In genomic region chr20:57628651-57629308, GRCh38 we compare ENCODE assay signal across 10 cellular contexts. TPM values are rescaled to one million over a fixed set of nuclear protein-coding genes. Genes with fewer than 3 reads are reported as not detected.
DNase-seq lines count a peak whose midpoint lies in the region; ATAC-seq, FAIRE-seq and TF ChIP-seq lines count a peak whose summit lies in the region.
"Not testable (repeated sequence)": the region's sequence is repeated elsewhere in the genome, so short reads cannot be mapped to it uniquely, and the experiment has no call there.
"Had no signal": no experiment of that assay in that cellular context is flagged by ENCODE, and none has a peak within 500 bp of the region (broad histone marks: within the 10 kb centered on the region; RNA-seq: fewer than 3 reads in every experiment).

No MANE protein-coding gene starts in this region.

- H3K4me1 Mint-ChIP-seq in T-helper 1 cell treated with Interleukin-12 subunit alpha and Interleukin-12 subunit beta and Interleukin-4 antibody, amounts not matched to agents 30 μg/mL and 1 μg/mL, for 36 hours (ENCODE audit: low read depth): peaks cover 36% of the 10 kb centered on the region
- peaks cover 50% of the 10 kb centered on the region for H3K4me1 Mint-ChIP-seq in activated naive CD4-positive, alpha-beta T cell treated with anti-CD3 and anti-CD28 coated beads for 36 hours (ENCODE audit: low read depth)
- H3K4me1 Mint-ChIP-seq in stimulated activated naive B cell treated with anti-CD40 and anti-IgM and Interleukin-4, amounts not matched to agents 10 μg/mL and 1 μg/mL and 100 μg/mL, for 72 hours: peaks cover 20 to 30% of the 10 kb centered on the region in 2 donors

- not testable (repeated sequence) for H4K20me1 ChIP-seq in DOHH2 (ENCODE audit: control insufficient read depth, insufficient read depth, low read depth, low read length)

- H3K9me3 Mint-ChIP-seq in T-helper 1 cell treated with Interleukin-12 subunit alpha and Interleukin-12 subunit beta and Interleukin-4 antibody, amounts not matched to agents 30 μg/mL and 1 μg/mL, for 36 hours: peaks cover 27% of the 10 kb centered on the region
- H3K9me3 Mint-ChIP-seq in activated naive CD4-positive, alpha-beta T cell treated with anti-CD3 and anti-CD28 coated beads for 36 hours: peaks cover 14% of the 10 kb centered on the region
- peaks cover 11 to 13% of the 10 kb centered on the region in 2 donors for H3K9me3 Mint-ChIP-seq in stimulated activated naive B cell treated with anti-CD40 and anti-IgM and Interleukin-4, amounts not matched to agents 10 μg/mL and 1 μg/mL and 100 μg/mL, for 72 hours

- FAIRE-seq in kidney (lab: Jason Lieb, UNC): not testable (repeated sequence)

- H3K27me3 ChIP-seq in DOHH2 (ENCODE audit: control insufficient read depth, low read length) (peaks cover 53% of the 10 kb centered on the region), neutrophil (peaks cover 14% of the 10 kb centered on the region)
- not testable (repeated sequence) for H3K27me3 ChIP-seq in dorsolateral prefrontal cortex, vagina

- not testable (repeated sequence) for TF ChIP-seq CTCF in DOHH2 (IDR thresholded peaks at IDR 0.05; ENCODE audit: low read depth, low read length, poor library complexity, severe bottlenecking); dorsolateral prefrontal cortex (IDR thresholded peaks at IDR 0.05 in 54 of 56, conservative IDR thresholded peaks at IDR 0.05 in 2 of 56; ENCODE audit: low read depth in 1 of 56, partially characterized antibody in 56 of 56); kidney (IDR thresholded peaks at IDR 0.05; ENCODE audit: borderline replicate concordance, extremely low read depth, insufficient read depth); neutrophil (IDR thresholded peaks at IDR 0.05); vagina (IDR thresholded peaks at IDR 0.05)

- peak overlapping the region; percentile 83 for H3K27ac ChIP-seq in DOHH2 (ENCODE audit: low read depth, low read length)
- H3K27ac ChIP-seq in dorsolateral prefrontal cortex: peak overlapping the region in 36 of 59 donors; percentile 4 to 72 (median 36)
- peak overlapping the region in 1 of 2 donors; percentile 48 for H3K27ac ChIP-seq in kidney (ENCODE audit: low read depth in 2 of 2, low read length in 2 of 2)
- H3K27ac ChIP-seq in neutrophil: peak overlapping the region; percentile 97
- peak overlapping the region; percentile 74 for H3K27ac ChIP-seq in vagina

- peaks cover 17% of the 10 kb centered on the region for H3K36me3 Mint-ChIP-seq in T-helper 1 cell treated with Interleukin-12 subunit alpha and Interleukin-12 subunit beta and Interleukin-4 antibody, amounts not matched to agents 30 μg/mL and 1 μg/mL, for 36 hours (ENCODE audit: low read depth)
- H3K36me3 Mint-ChIP-seq in activated naive CD4-positive, alpha-beta T cell treated with anti-CD3 and anti-CD28 coated beads for 36 hours (ENCODE audit: low read depth): peaks cover 27% of the 10 kb centered on the region
- H3K36me3 Mint-ChIP-seq in stimulated activated naive B cell treated with anti-CD40 and anti-IgM and Interleukin-4, amounts not matched to agents 10 μg/mL and 1 μg/mL and 100 μg/mL, for 72 hours: peaks cover 11 to 33% of the 10 kb centered on the region in 2 donors

- TF ChIP-seq POLR2A in vagina (IDR thresholded peaks at IDR 0.05): not testable (repeated sequence)

- H3K9me2 ChIP-seq in DOHH2 (replicated peaks; ENCODE audit: control insufficient read depth, low read length): not testable (repeated sequence)

- peak; percentile 49 for DNase-seq in activated naive CD4-positive, alpha-beta T cell treated with anti-CD3 and anti-CD28 coated beads for 36 hours
- DNase-seq in dorsolateral prefrontal cortex (peak in 1 of 10 donors; percentile 10), kidney (peak; percentile 75), vagina (ENCODE audit: extremely low spot score in 2 of 2) (peak in 1 of 2 donors; percentile 69)
- DNase-seq in stimulated activated naive B cell treated with anti-CD40 and anti-IgM and Interleukin-4, amounts not matched to agents 10 μg/mL and 1 μg/mL and 100 μg/mL, for 72 hours: not testable (repeated sequence)

- intact Hi-C loops in activated naive CD4-positive, alpha-beta T cell treated with anti-CD3 and anti-CD28 coated beads for 36 hours (cut with micrococcal nuclease): loop anchor here (1.0 to 10.0 kb wide), 5 partner anchors 9 to 1626 kb away; no protein-coding TSS in a partner anchor
- intact Hi-C loops in dorsolateral prefrontal cortex (cut with DNase I); kidney (cut with DNase I); vagina (cut with DNase I): not testable (repeated sequence)

- H3K9ac ChIP-seq in kidney (ENCODE audit: low read length in 2 of 2): not testable (repeated sequence)

- H3K27me3 Mint-ChIP-seq in T-helper 1 cell treated with Interleukin-12 subunit alpha and Interleukin-12 subunit beta and Interleukin-4 antibody, amounts not matched to agents 30 μg/mL and 1 μg/mL, for 36 hours (ENCODE audit: low read depth): peaks cover 53% of the 10 kb centered on the region
- not testable (repeated sequence) for H3K27me3 Mint-ChIP-seq in activated naive CD4-positive, alpha-beta T cell treated with anti-CD3 and anti-CD28 coated beads for 36 hours (ENCODE audit: low read depth)
- H3K27me3 Mint-ChIP-seq in stimulated activated naive B cell treated with anti-CD40 and anti-IgM and Interleukin-4, amounts not matched to agents 10 μg/mL and 1 μg/mL and 100 μg/mL, for 72 hours: peaks cover 8 to 15% of the 10 kb centered on the region in 2 donors

- H3K9me3 ChIP-seq in DOHH2 (ENCODE audit: control insufficient read depth, insufficient read depth, low read length): peaks cover 12% of the 10 kb centered on the region; the same call in 1 of the 2 replicates
- not testable (repeated sequence) for H3K9me3 ChIP-seq in kidney (ENCODE audit: control insufficient read depth in 1 of 2, low read length in 2 of 2); neutrophil; vagina

- H3K27ac Mint-ChIP-seq in T-helper 1 cell treated with Interleukin-12 subunit alpha and Interleukin-12 subunit beta and Interleukin-4 antibody, amounts not matched to agents 30 μg/mL and 1 μg/mL, for 36 hours: peak overlapping the region; percentile 99
- peak overlapping the region; percentile 99 for H3K27ac Mint-ChIP-seq in activated naive CD4-positive, alpha-beta T cell treated with anti-CD3 and anti-CD28 coated beads for 36 hours
- peak overlapping the region; percentile 94 for H3K27ac Mint-ChIP-seq in stimulated activated naive B cell treated with anti-CD40 and anti-IgM and Interleukin-4, amounts not matched to agents 10 μg/mL and 1 μg/mL and 100 μg/mL, for 72 hours

- peak overlapping the region; percentile 66 for H3K4me2 ChIP-seq in DOHH2 (ENCODE audit: low read length)

- peak overlapping the region; percentile 48 for H3K4me3 ChIP-seq in DOHH2 (ENCODE audit: low read length)
- peak overlapping the region in 1 of 59 donors; percentile 30 for H3K4me3 ChIP-seq in dorsolateral prefrontal cortex
- H3K4me3 ChIP-seq in kidney (ENCODE audit: low read length in 2 of 2); vagina: not testable (repeated sequence)
- peak overlapping the region; percentile 58 to 66 for H3K4me3 ChIP-seq in neutrophil (ENCODE audit: low read depth in 1 of 2, low read length in 1 of 2)

- not testable (repeated sequence) for H3K79me2 ChIP-seq in DOHH2 (ENCODE audit: control insufficient read depth, low read length)

- H3K36me3 ChIP-seq in DOHH2 (ENCODE audit: control insufficient read depth, low read length); kidney (ENCODE audit: control insufficient read depth in 1 of 2, insufficient read depth in 2 of 2, low read length in 2 of 2); neutrophil; vagina: not testable (repeated sequence)

- CTCF ChIA-PET in activated naive CD4-positive, alpha-beta T cell treated with anti-CD3 and anti-CD28 coated beads for 36 hours (lab: Charles Lee): interaction anchor here (0.7 to 3.1 kb wide), 8 partner anchors 8 to 194 kb away, joined by 3 to 32 read pairs (median 4); partner anchors contain the start of gene ZBP1

- H3K4me1 ChIP-seq in DOHH2 (ENCODE audit: control insufficient read depth, low read length): peaks cover 48% of the 10 kb centered on the region
- not testable (repeated sequence) for H3K4me1 ChIP-seq in kidney (ENCODE audit: control insufficient read depth in 1 of 2, insufficient read depth in 1 of 2, low read depth in 1 of 2, low read length in 2 of 2)
- peaks cover 38 to 44% of the 10 kb centered on the region in 2 experiments for H3K4me1 ChIP-seq in neutrophil (ENCODE audit: control insufficient read depth in 1 of 2, insufficient read depth in 1 of 2, low read depth in 1 of 2, low read length in 1 of 2)
- peaks cover 14% of the 10 kb centered on the region for H3K4me1 ChIP-seq in vagina

- H3F3A ChIP-seq in DOHH2 (ENCODE audit: control insufficient read depth, insufficient read depth): not testable (repeated sequence)

- not testable (repeated sequence) for ATAC-seq in stimulated activated naive B cell treated with anti-CD40 and anti-IgM and Interleukin-4, amounts not matched to agents 10 μg/mL and 1 μg/mL and 100 μg/mL, for 72 hours (replicated peaks)

- not testable (repeated sequence) for H3K4me3 Mint-ChIP-seq in T-helper 1 cell treated with Interleukin-12 subunit alpha and Interleukin-12 subunit beta and Interleukin-4 antibody, amounts not matched to agents 30 μg/mL and 1 μg/mL, for 36 hours
- H3K4me3 Mint-ChIP-seq in activated naive CD4-positive, alpha-beta T cell treated with anti-CD3 and anti-CD28 coated beads for 36 hours: peak overlapping the region; percentile 94
- peak overlapping the region; percentile 84 to 86 for H3K4me3 Mint-ChIP-seq in stimulated activated naive B cell treated with anti-CD40 and anti-IgM and Interleukin-4, amounts not matched to agents 10 μg/mL and 1 μg/mL and 100 μg/mL, for 72 hours

RNA-seq across cellular contexts. Expression of gene ZBP1, which starts 8.6 kb away (rescaled TPM):
- total RNA-seq in activated naive CD4-positive, alpha-beta T cell treated with anti-CD3 and anti-CD28 coated beads for 36 hours: under 1 TPM in 1 of 2 experiments, not detected in 1; 0.14 TPM
- total RNA-seq in dorsolateral prefrontal cortex (1 to 10 TPM in 11 of 120 experiments, under 1 TPM in 22, not detected in 87; 0.20 to 2.4 (median 0.79) TPM), kidney (3.7 TPM), vagina (0.74 TPM)
- polyA plus RNA-seq in kidney (ENCODE audit: insufficient read depth, low read depth, low replicate concordance): not detected
- total RNA-seq: dermis microvascular lymphatic vessel endothelial cell, PC-9 had no signal
